9 cellular contexts compared by ENCODE assay signal in the genomic region with DNA sequence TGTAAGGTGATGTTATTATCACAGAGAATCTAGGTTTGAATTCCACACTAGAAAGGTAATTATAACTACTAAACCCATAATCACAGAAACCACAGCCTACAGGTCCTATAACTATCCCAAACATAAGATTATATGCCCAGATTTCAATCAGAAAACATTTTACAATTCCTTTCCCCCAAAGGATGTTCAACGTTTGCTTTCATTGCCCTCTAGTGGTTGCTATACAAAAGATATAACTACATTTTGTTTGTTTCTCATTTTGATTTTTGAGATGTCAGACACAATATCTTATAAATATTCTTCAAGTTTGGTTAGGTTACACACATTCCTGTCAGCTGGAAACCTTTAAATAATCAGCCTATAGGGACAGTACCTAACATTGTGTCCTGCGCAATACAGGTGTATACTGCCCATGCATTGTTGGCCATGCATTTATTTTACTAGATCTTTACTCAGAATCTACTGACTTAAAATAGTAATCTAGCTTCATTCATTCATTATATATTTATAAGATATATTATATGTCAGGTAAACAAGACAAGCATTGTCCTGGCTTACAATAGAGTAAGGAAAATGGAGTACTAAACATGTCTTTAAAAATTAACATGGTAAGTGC.
A peak's percentile ranks its signal among the peaks of the same experiment; 100 is the strongest.
DNase-seq lines count a peak whose midpoint lies in the region; ATAC-seq and TF ChIP-seq lines count a peak whose summit lies in the region.
"Had no signal": no experiment of that assay in that cellular context is flagged by ENCODE, and none has a peak within 500 bp of the region (broad histone marks: within the 10 kb centered on the region; RNA-seq: fewer than 3 reads in every experiment).

No MANE protein-coding gene starts in this region.

- no peak overlapping the region for H3K4me2 ChIP-seq in Loucy (ENCODE audit: low read depth, low read length, poor library complexity, severe bottlenecking)

- H3K27me3 ChIP-seq in Loucy (ENCODE audit: insufficient read depth, low read length, poor library complexity, severe bottlenecking) (no peaks in the 10 kb centered on the region), lower lobe of right lung (ENCODE audit: low read depth) (no peaks in the 10 kb centered on the region)

- DNase-seq in ELR (ENCODE audit: low read depth) (peak; percentile 60), amniotic stem cell (lab: John Stamatoyannopoulos, UW) (peak; percentile 23), lower lobe of right lung (no peak), substantia nigra (lab: John Stamatoyannopoulos, UW) (no peak), anterior cingulate cortex (lab: John Stamatoyannopoulos, UW) (no peak), NK-92 (lab: John Stamatoyannopoulos, UW; ENCODE audit: unreplicated experiment) (no peak)
- DNase-seq in activated T-helper 1 cell treated with anti-CD3 and anti-CD28 coated beads, Interleukin-12 subunit alpha, Interleukin-12 subunit beta, Interleukin-2, Interleukin-4 antibody, amounts not matched to agents 30 ng/mL and 10 ng/mL and 1 ng/mL, durations not matched to agents 14 hours and 24 hours and 36 hours (ENCODE audit: low spot score): no peak

- no peak for ATAC-seq in lower lobe of right lung
- ATAC-seq: naive thymus-derived CD8-positive, alpha-beta T cell had no signal

- no peaks in the 10 kb centered on the region for H3K9me2 ChIP-seq in Loucy (replicated peaks; ENCODE audit: low read depth, low read length)

- H3K9me3 ChIP-seq in Loucy (ENCODE audit: insufficient read depth, low read depth, low read length): no peaks in the 10 kb centered on the region
- no peaks in the 10 kb centered on the region for H3K9me3 ChIP-seq in lower lobe of right lung

- no peaks in the 10 kb centered on the region for H3K4me1 Mint-ChIP-seq in activated T-helper 1 cell treated with anti-CD3 and anti-CD28 coated beads, Interleukin-12 subunit alpha, Interleukin-12 subunit beta, Interleukin-2, Interleukin-4 antibody, amounts not matched to agents 30 ng/mL and 10 ng/mL and 1 ng/mL, durations not matched to agents 14 hours and 24 hours and 36 hours (ENCODE audit: low read depth)
- H3K4me1 Mint-ChIP-seq: naive thymus-derived CD8-positive, alpha-beta T cell had no signal

- no peaks in the 10 kb centered on the region for H3K9me3 Mint-ChIP-seq in activated T-helper 1 cell treated with anti-CD3 and anti-CD28 coated beads, Interleukin-12 subunit alpha, Interleukin-12 subunit beta, Interleukin-2, Interleukin-4 antibody, amounts not matched to agents 30 ng/mL and 10 ng/mL and 1 ng/mL, durations not matched to agents 14 hours and 24 hours and 36 hours
- H3K9me3 Mint-ChIP-seq: naive thymus-derived CD8-positive, alpha-beta T cell had no signal

- no peak overlapping the region for H3K27ac ChIP-seq in lower lobe of right lung
- no peak overlapping the region for H3K27ac ChIP-seq in substantia nigra (ENCODE audit: low read depth, low read length, poor library complexity, severe bottlenecking)

- no peaks in the 10 kb centered on the region for H3F3A ChIP-seq in Loucy (ENCODE audit: low read depth)

- H3K4me3 ChIP-seq in Loucy (ENCODE audit: low read length, poor library complexity, severe bottlenecking) (no peak overlapping the region), lower lobe of right lung (no peak overlapping the region)

- H3K9ac ChIP-seq in Loucy (ENCODE audit: low read depth, low read length, poor library complexity, severe bottlenecking): no peak overlapping the region

- H3K36me3 ChIP-seq in Loucy (ENCODE audit: insufficient read depth, low read length) (no peaks in the 10 kb centered on the region), lower lobe of right lung (no peaks in the 10 kb centered on the region)

- intact Hi-C loops in lower lobe of right lung (cut with DNase I): no loop called here
- intact Hi-C loops in activated T-helper 1 cell treated with anti-CD3 and anti-CD28 coated beads, Interleukin-12 subunit alpha, Interleukin-12 subunit beta, Interleukin-2, Interleukin-4 antibody, amounts not matched to agents 30 ng/mL and 10 ng/mL and 1 ng/mL, durations not matched to agents 14 hours and 24 hours and 36 hours (cut with micrococcal nuclease): loop anchor here (1.0 to 10.0 kb wide), 4 partner anchors 949 to 1132 kb away; no protein-coding TSS in a partner anchor

- no peaks in the 10 kb centered on the region for H3K36me3 Mint-ChIP-seq in activated T-helper 1 cell treated with anti-CD3 and anti-CD28 coated beads, Interleukin-12 subunit alpha, Interleukin-12 subunit beta, Interleukin-2, Interleukin-4 antibody, amounts not matched to agents 30 ng/mL and 10 ng/mL and 1 ng/mL, durations not matched to agents 14 hours and 24 hours and 36 hours (ENCODE audit: low read depth)
- H3K36me3 Mint-ChIP-seq: naive thymus-derived CD8-positive, alpha-beta T cell had no signal

- no peaks in the 10 kb centered on the region for H3K4me1 ChIP-seq in Loucy (ENCODE audit: insufficient read depth, low read length, poor library complexity, severe bottlenecking)
- H3K4me1 ChIP-seq in lower lobe of right lung: no peaks in the 10 kb centered on the region

- H3K27ac Mint-ChIP-seq in activated T-helper 1 cell treated with anti-CD3 and anti-CD28 coated beads, Interleukin-12 subunit alpha, Interleukin-12 subunit beta, Interleukin-2, Interleukin-4 antibody, amounts not matched to agents 30 ng/mL and 10 ng/mL and 1 ng/mL, durations not matched to agents 14 hours and 24 hours and 36 hours: no peak overlapping the region
- H3K27ac Mint-ChIP-seq: naive thymus-derived CD8-positive, alpha-beta T cell had no signal

- H3K79me2 ChIP-seq in Loucy (ENCODE audit: insufficient read depth, low read length): no peaks in the 10 kb centered on the region

- no peak overlapping the region for H2AFZ ChIP-seq in Loucy (ENCODE audit: low read length)

- H4K20me1 ChIP-seq in Loucy (ENCODE audit: insufficient read depth, low read length, poor library complexity, severe bottlenecking): no peaks in the 10 kb centered on the region

- no peak overlapping the region for H3K4me3 Mint-ChIP-seq in activated T-helper 1 cell treated with anti-CD3 and anti-CD28 coated beads, Interleukin-12 subunit alpha, Interleukin-12 subunit beta, Interleukin-2, Interleukin-4 antibody, amounts not matched to agents 30 ng/mL and 10 ng/mL and 1 ng/mL, durations not matched to agents 14 hours and 24 hours and 36 hours
- H3K4me3 Mint-ChIP-seq: naive thymus-derived CD8-positive, alpha-beta T cell had no signal

- H3K27me3 Mint-ChIP-seq in activated T-helper 1 cell treated with anti-CD3 and anti-CD28 coated beads, Interleukin-12 subunit alpha, Interleukin-12 subunit beta, Interleukin-2, Interleukin-4 antibody, amounts not matched to agents 30 ng/mL and 10 ng/mL and 1 ng/mL, durations not matched to agents 14 hours and 24 hours and 36 hours (ENCODE audit: insufficient read depth): peaks cover 2% of the 10 kb centered on the region

- TF ChIP-seq CTCF in Loucy (conservative IDR thresholded peaks at IDR 0.05; ENCODE audit: low read length) (peak; percentile 80), lower lobe of right lung (IDR thresholded peaks at IDR 0.05) (peak; percentile 41)

Comparison
In these comparisons a context has a peak if more than half of its experiments do, and no peak if none do; other contexts are left out.
1. DNase-seq: peak in ELR (single experiment) and amniotic stem cell (single experiment); none in lower lobe of right lung (single experiment), substantia nigra (0 of 49), activated T-helper 1 cell treated with anti-CD3 and anti-CD28 coated beads, Interleukin-12 subunit alpha, Interleukin-12 subunit beta, Interleukin-2, Interleukin-4 antibody, amounts not matched to agents 30 ng/mL and 10 ng/mL and 1 ng/mL, durations not matched to agents 14 hours and 24 hours and 36 hours (single experiment), anterior cingulate cortex (0 of 58) and NK-92 (single experiment).